In the genomic region with DNA sequence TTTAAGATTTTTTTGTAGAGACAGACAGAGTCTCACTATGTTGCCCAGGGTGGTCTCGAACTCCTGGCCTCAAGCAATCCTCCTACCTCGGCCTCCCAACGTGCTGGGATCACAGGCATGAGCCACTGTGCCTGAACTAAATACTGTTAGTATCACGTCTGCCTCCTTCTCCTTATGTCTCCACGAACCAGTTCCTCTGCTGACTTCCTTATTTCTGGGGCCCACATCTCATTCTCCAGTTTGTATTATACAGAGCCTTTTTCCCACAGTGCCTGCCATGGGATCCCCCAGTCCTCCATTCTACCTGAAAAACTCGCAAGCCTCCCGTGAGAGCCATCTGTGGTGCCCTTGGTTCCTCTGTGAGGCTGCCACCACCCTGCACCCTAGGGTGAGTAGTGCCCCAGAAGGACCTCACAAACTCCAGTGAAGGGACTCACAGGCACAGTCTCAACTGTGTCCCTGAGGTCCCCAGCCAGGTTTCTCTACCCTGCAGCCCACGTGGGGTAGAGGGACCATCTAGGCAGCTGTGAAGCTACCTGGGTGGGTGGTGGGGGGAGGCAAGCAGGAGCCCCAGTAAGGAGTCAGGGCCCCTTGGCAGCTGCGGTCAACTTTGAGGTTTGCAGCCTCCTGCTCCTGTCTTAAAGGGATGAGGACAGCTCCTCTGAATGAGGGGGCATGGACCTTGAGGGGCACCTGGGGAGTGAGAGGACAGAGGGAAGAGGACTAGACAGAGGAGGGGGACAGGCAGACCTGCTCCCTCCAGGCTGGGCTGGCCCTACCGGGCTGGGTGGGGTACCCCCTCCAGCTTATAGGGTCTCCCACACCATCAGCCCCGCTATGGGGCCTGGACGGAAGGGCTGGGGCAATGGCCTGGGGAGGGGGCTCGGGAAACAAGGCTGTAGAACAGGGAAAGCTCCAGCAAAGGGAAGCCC, we compare ENCODE assay signal across 8 cellular contexts. TPM values are rescaled to one million over a fixed set of nuclear protein-coding genes. Genes with fewer than 3 reads are reported as not detected.
A peak's percentile ranks its signal among the peaks of the same experiment; 100 is the strongest.
DNase-seq lines count a peak whose midpoint lies in the region; ATAC-seq, FAIRE-seq and TF ChIP-seq lines count a peak whose summit lies in the region.

No MANE protein-coding gene starts in this region.

- H3K4me1 Mint-ChIP-seq in activated CD4-positive, alpha-beta memory T cell treated with anti-CD3 and anti-CD28 coated beads, Interleukin-2, amount 10 ng/mL, durations not matched to agents 7 days and 5 days: peaks cover 33% of the 10 kb centered on the region

- H3K4me1 ChIP-seq in cardiac muscle cell (ENCODE audit: low read depth): no peaks in the 10 kb centered on the region

- POLR2A ChIA-PET in AG04449 (lab: Yijun Ruan, JAX): interaction anchor here (0.6 to 1.6 kb wide), 3 partner anchors 18 to 268 kb away, joined by 3 read pairs; a partner anchor contains a TSS
- POLR2A ChIA-PET in activated CD4-positive, alpha-beta memory T cell treated with anti-CD3 and anti-CD28 coated beads, Interleukin-2, amount 10 ng/mL, durations not matched to agents 7 days and 5 days (lab: Charles Lee): interaction anchor here (0.7 to 3.8 kb wide), 8 partner anchors 12 to 405 kb away, joined by 3 to 30 read pairs (median 3); a partner anchor contains a TSS

- DNase-seq in AG04449 (ENCODE audit: low read depth, low spot score) (no peak), cardiac muscle cell (ENCODE audit: low read depth in 1 of 2, low spot score in 1 of 2) (no peak), retinal pigment epithelial cell (ENCODE audit: low read depth) (no peak), NCI-H526 (lab: John Stamatoyannopoulos, UW) (no peak), SW480 (ENCODE audit: low spot score) (no peak), H54 (ENCODE audit: insufficient read length, low spot score) (no peak)
- no peak for DNase-seq in activated CD4-positive, alpha-beta memory T cell treated with anti-CD3 and anti-CD28 coated beads, Interleukin-2, amount 10 ng/mL, durations not matched to agents 7 days and 5 days

- H3K36me3 ChIP-seq in cardiac muscle cell: no peaks in the 10 kb centered on the region

- no peak for TF ChIP-seq CTCF in AG04449 (IDR thresholded peaks at IDR 0.05; ENCODE audit: insufficient read depth, low read length, missing control alignments)
- TF ChIP-seq CTCF in cardiac muscle cell (IDR thresholded peaks at IDR 0.05; ENCODE audit: low read depth, low read length): no peak
- TF ChIP-seq CTCF in retinal pigment epithelial cell (conservative IDR thresholded peaks at IDR 0.05; ENCODE audit: low read depth, low read length): no peak

- H3K36me3 Mint-ChIP-seq in activated CD4-positive, alpha-beta memory T cell treated with anti-CD3 and anti-CD28 coated beads, Interleukin-2, amount 10 ng/mL, durations not matched to agents 7 days and 5 days (ENCODE audit: low read depth): peaks cover 2% of the 10 kb centered on the region

- peak overlapping the region; percentile 72 for H3K4me3 ChIP-seq in AG04449 (ENCODE audit: low read depth, low read length)
- peak overlapping the region; percentile 49 for H3K4me3 ChIP-seq in cardiac muscle cell
- H3K4me3 ChIP-seq in retinal pigment epithelial cell (ENCODE audit: low read length): peak overlapping the region; percentile 61

- no peak for FAIRE-seq in H54 (lab: Jason Lieb, UNC)

- TF ChIP-seq POLR2A in H54 (IDR thresholded peaks at IDR 0.05; ENCODE audit: low read depth, low read length): no peak

- ATAC-seq in HG02571 (IDR thresholded peaks at IDR 0.05; ENCODE audit: unreplicated experiment): peak; percentile 16

- H3K9me3 ChIP-seq in cardiac muscle cell (ENCODE audit: low read depth): no peaks in the 10 kb centered on the region

- CTCF ChIA-PET in AG04449 (lab: Yijun Ruan, JAX): interaction anchor here (0.9 to 6.4 kb wide), 9 partner anchors 9 to 406 kb away, joined by 3 to 102 read pairs (median 11); no protein-coding TSS in a partner anchor
- CTCF ChIA-PET in activated CD4-positive, alpha-beta memory T cell treated with anti-CD3 and anti-CD28 coated beads, Interleukin-2, amount 10 ng/mL, durations not matched to agents 7 days and 5 days (lab: Charles Lee): interaction anchor here (0.8 to 3.4 kb wide), 7 partner anchors 16 to 405 kb away, joined by 3 to 36 read pairs (median 3); no protein-coding TSS in a partner anchor

- H3K27ac Mint-ChIP-seq in activated CD4-positive, alpha-beta memory T cell treated with anti-CD3 and anti-CD28 coated beads, Interleukin-2, amount 10 ng/mL, durations not matched to agents 7 days and 5 days: no peak overlapping the region

- H3K9me3 Mint-ChIP-seq in activated CD4-positive, alpha-beta memory T cell treated with anti-CD3 and anti-CD28 coated beads, Interleukin-2, amount 10 ng/mL, durations not matched to agents 7 days and 5 days: no peaks in the 10 kb centered on the region

- H3K27me3 ChIP-seq in cardiac muscle cell: no peaks in the 10 kb centered on the region

- H3K27ac ChIP-seq in cardiac muscle cell: no peak overlapping the region

- H3K27me3 Mint-ChIP-seq in activated CD4-positive, alpha-beta memory T cell treated with anti-CD3 and anti-CD28 coated beads, Interleukin-2, amount 10 ng/mL, durations not matched to agents 7 days and 5 days: peaks cover 5% of the 10 kb centered on the region

- H3K4me3 Mint-ChIP-seq in activated CD4-positive, alpha-beta memory T cell treated with anti-CD3 and anti-CD28 coated beads, Interleukin-2, amount 10 ng/mL, durations not matched to agents 7 days and 5 days: peak overlapping the region; percentile 63

RNA-seq across cellular contexts. Expression of a gene that starts 1.1 kb away (rescaled TPM):
- total RNA-seq in activated CD4-positive, alpha-beta memory T cell treated with anti-CD3 and anti-CD28 coated beads, Interleukin-2, amount 10 ng/mL, durations not matched to agents 7 days and 5 days: 1 to 10 TPM; 7.9 to 8.3 TPM
- 4.6 and 4.9 TPM in 2 replicates for total RNA-seq in cardiac muscle cell
- 4.7 and 5.1 TPM in 2 replicates for polyA plus RNA-seq in cardiac muscle cell

RNA-seq across cellular contexts. Expression of a gene that starts 27.1 kb away (rescaled TPM):
- 100 to 1,000 TPM; 282 to 287 TPM for total RNA-seq in activated CD4-positive, alpha-beta memory T cell treated with anti-CD3 and anti-CD28 coated beads, Interleukin-2, amount 10 ng/mL, durations not matched to agents 7 days and 5 days
- 1,340 and 1,633 TPM in 2 replicates for total RNA-seq in cardiac muscle cell
- polyA plus RNA-seq in cardiac muscle cell: 1,388 and 1,610 TPM in 2 replicates

RNA-seq across cellular contexts. Expression of a gene that starts 33.2 kb away (rescaled TPM):
- total RNA-seq in activated CD4-positive, alpha-beta memory T cell treated with anti-CD3 and anti-CD28 coated beads, Interleukin-2, amount 10 ng/mL, durations not matched to agents 7 days and 5 days: 10 to 100 TPM; 59.2 to 63.2 TPM
- 34.8 and 75.5 TPM in 2 replicates for total RNA-seq in cardiac muscle cell
- polyA plus RNA-seq in cardiac muscle cell: 74.2 and 75.8 TPM in 2 replicates
